9 cellular contexts compared by ENCODE assay signal in the genomic region with DNA sequence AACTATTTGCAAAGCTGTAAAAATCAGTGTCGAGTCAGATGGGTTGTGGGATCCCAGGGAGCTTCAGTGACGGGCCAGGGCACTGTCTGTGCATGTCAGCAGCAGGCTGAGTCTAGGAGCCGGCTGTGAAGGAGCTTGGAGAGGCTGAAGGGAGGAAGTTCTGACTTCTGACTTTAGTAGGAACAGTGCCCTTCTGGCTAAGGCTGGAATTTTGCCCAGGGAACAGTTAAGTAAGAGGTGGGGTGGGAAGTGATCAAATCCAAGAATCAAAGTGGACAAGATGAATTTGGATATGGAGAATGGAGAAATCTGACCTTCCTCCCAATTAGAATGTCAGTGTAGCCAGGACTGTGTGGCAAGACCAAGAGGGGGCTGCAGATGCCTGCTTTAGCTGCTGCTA.
A peak's percentile ranks its signal among the peaks of the same experiment; 100 is the strongest.
DNase-seq lines count a peak whose midpoint lies in the region; ATAC-seq, FAIRE-seq and TF ChIP-seq lines count a peak whose summit lies in the region.
"Had no signal": no experiment of that assay in that cellular context is flagged by ENCODE, and none has a peak within 500 bp of the region (broad histone marks: within the 10 kb centered on the region; RNA-seq: fewer than 3 reads in every experiment).

No MANE protein-coding gene starts in this region.

- DNase-seq in PC-3: peak; percentile 27
- peak; percentile 58 for DNase-seq in endothelial cell of umbilical vein (ENCODE audit: low read depth, low spot score)
- DNase-seq in lower lobe of right lung: peak; percentile 58
- DNase-seq in tibial nerve (ENCODE audit: low spot score in 2 of 2): peak; percentile 23 to 85
- DNase-seq in HuH-7 (ENCODE audit: low spot score): no peak
- no peak for DNase-seq in activated CD4-positive, alpha-beta T cell treated with anti-CD3 and anti-CD28 coated beads for 1 hour

- no peaks in the 10 kb centered on the region for H4K20me1 ChIP-seq in PC-3 (ENCODE audit: low read length)
- H4K20me1 ChIP-seq in endothelial cell of umbilical vein (replicated peaks; ENCODE audit: control insufficient read depth, extremely low read depth, insufficient read depth, low read length): no peaks in the 10 kb centered on the region

- H3K79me2 ChIP-seq in PC-3 (ENCODE audit: low read length): no peaks in the 10 kb centered on the region
- no peaks in the 10 kb centered on the region for H3K79me2 ChIP-seq in endothelial cell of umbilical vein (ENCODE audit: control insufficient read depth, insufficient read depth, low read length)

- H3K27ac ChIP-seq in PC-3 (ENCODE audit: low read length) (no peak overlapping the region), endothelial cell of umbilical vein (ENCODE audit: insufficient read depth, low read depth, low read length) (peak overlapping the region; percentile 19), lower lobe of right lung (peak overlapping the region; percentile 64), tibial nerve (peak overlapping the region in 3 of 4 donors; percentile 69 to 84 (median 83))
- H3K27ac ChIP-seq: neutrophil had no signal

- intact Hi-C loops in PC-3 (cut with micrococcal nuclease) (loop anchor here (2.0 to 5.0 kb wide), 3 partner anchors 76 to 299 kb away; a partner anchor contains a TSS), endothelial cell of umbilical vein (cut with micrococcal nuclease) (loop anchor here (2.0 to 10.0 kb wide), 4 partner anchors 228 to 606 kb away; a partner anchor contains a TSS), lower lobe of right lung (cut with DNase I) (no loop called here)

- FAIRE-seq in endothelial cell of umbilical vein (lab: Jason Lieb, UNC): peak; percentile 70

- TF ChIP-seq POLR2A in endothelial cell of umbilical vein (IDR thresholded peaks at IDR 0.05; ENCODE audit: low read depth, low read length): no peak
- no peak for TF ChIP-seq POLR2A in tibial nerve (IDR thresholded peaks at IDR 0.05)

- H3K9me2 ChIP-seq in PC-3 (replicated peaks; ENCODE audit: low read length): no peaks in the 10 kb centered on the region

- H3K36me3 ChIP-seq in PC-3 (ENCODE audit: low read depth, low read length) (no peaks in the 10 kb centered on the region), endothelial cell of umbilical vein (ENCODE audit: control insufficient read depth in 2 of 2, extremely low read depth in 1 of 2, insufficient read depth in 2 of 2, low read length in 2 of 2) (no peaks in the 10 kb centered on the region), lower lobe of right lung (no peaks in the 10 kb centered on the region), tibial nerve (no peaks in the 10 kb centered on the region)
- H3K36me3 ChIP-seq: neutrophil had no signal

- no peaks in the 10 kb centered on the region for H3K9me1 ChIP-seq in endothelial cell of umbilical vein (replicated peaks; ENCODE audit: control insufficient read depth, extremely low read depth, insufficient read depth, low read length)

- CTCF ChIA-PET in PC-3 (lab: Charles Lee) (interaction anchor here (0.6 kb wide), 1 partner anchor 937 kb away, joined by 3 read pairs; no protein-coding TSS in a partner anchor), endothelial cell of umbilical vein (lab: Charles Lee) (interaction anchor here (0.8 to 2.3 kb wide), 23 partner anchors 9 to 606 kb away, joined by 3 to 21 read pairs (median 5); a partner anchor contains a TSS)

- POLR2A ChIA-PET in PC-3 (lab: Charles Lee; ENCODE audit: unreplicated experiment): no interaction called here
- POLR2A ChIA-PET in endothelial cell of umbilical vein (lab: Charles Lee): no interaction called here

- H3K4me3 ChIP-seq in PC-3 (ENCODE audit: low read length): no peak overlapping the region
- no peak overlapping the region for H3K4me3 ChIP-seq in endothelial cell of umbilical vein (replicated peaks in 1 of 3; ENCODE audit: insufficient read depth in 1 of 3, low read depth in 1 of 3, low read length in 3 of 3)
- no peak overlapping the region for H3K4me3 ChIP-seq in lower lobe of right lung
- no peak overlapping the region for H3K4me3 ChIP-seq in tibial nerve

- H3K4me1 ChIP-seq in PC-3 (ENCODE audit: insufficient read depth, low read length) (peaks cover 63% of the 10 kb centered on the region), endothelial cell of umbilical vein (ENCODE audit: control insufficient read depth, extremely low read depth, insufficient read depth, low read length) (peaks cover 50% of the 10 kb centered on the region), lower lobe of right lung (peaks cover 39% of the 10 kb centered on the region), tibial nerve (peaks cover 0 to 41% (median 21%) of the 10 kb centered on the region in 4 donors)

- dilution Hi-C loops in endothelial cell of umbilical vein (cut with MboI; ENCODE audit: extremely low pct_ligation_motif_present, low sequenced_read_pairs): no loop called here

- H3K27me3 ChIP-seq in PC-3 (ENCODE audit: low read length) (no peaks in the 10 kb centered on the region), endothelial cell of umbilical vein (ENCODE audit: control insufficient read depth in 2 of 2, insufficient read depth in 2 of 2, low read length in 2 of 2) (no peaks in the 10 kb centered on the region), lower lobe of right lung (ENCODE audit: low read depth) (no peaks in the 10 kb centered on the region), tibial nerve (no peaks in the 10 kb centered on the region)
- H3K27me3 ChIP-seq: neutrophil had no signal

- ATAC-seq in PC-3: no peak
- peak; percentile 31 to 37 for ATAC-seq in lower lobe of right lung
- no peak for ATAC-seq in HG02852 (IDR thresholded peaks at IDR 0.05; ENCODE audit: unreplicated experiment)
- no peak for ATAC-seq in GM21526 (IDR thresholded peaks at IDR 0.05; ENCODE audit: low FRiP score, unreplicated experiment)

- no peaks in the 10 kb centered on the region for H3K9me3 ChIP-seq in PC-3 (ENCODE audit: low read length)
- no peaks in the 10 kb centered on the region for H3K9me3 ChIP-seq in endothelial cell of umbilical vein (replicated peaks; ENCODE audit: control insufficient read depth, insufficient read depth, low read length)
- H3K9me3 ChIP-seq in lower lobe of right lung: no peaks in the 10 kb centered on the region
- H3K9me3 ChIP-seq in tibial nerve: no peaks in the 10 kb centered on the region
- H3K9me3 ChIP-seq: neutrophil had no signal

- TF ChIP-seq EP300 in tibial nerve (IDR thresholded peaks at IDR 0.05): peak; percentile 22 to 53

- H3K4me2 ChIP-seq in PC-3 (ENCODE audit: low read length) (peak overlapping the region; percentile 72; the same call in 1 of the 2 replicates), endothelial cell of umbilical vein (ENCODE audit: insufficient read depth, low read length) (peak overlapping the region; percentile 3)

- no peaks in the 10 kb centered on the region for H3F3A ChIP-seq in PC-3 (ENCODE audit: low read length, unreplicated experiment)

- TF ChIP-seq CTCF in PC-3 (conservative IDR thresholded peaks at IDR 0.05; ENCODE audit: low read depth, low read length) (no peak), endothelial cell of umbilical vein (IDR thresholded peaks at IDR 0.05; ENCODE audit: extremely low read depth in 1 of 2, insufficient read depth in 1 of 2, low read depth in 1 of 2, low read length in 2 of 2) (no peak), lower lobe of right lung (IDR thresholded peaks at IDR 0.05) (no peak), tibial nerve (IDR thresholded peaks at IDR 0.05) (no peak)

- peak overlapping the region; percentile 86 for H2AFZ ChIP-seq in PC-3 (ENCODE audit: low read length)
- peak overlapping the region; percentile 6 for H2AFZ ChIP-seq in endothelial cell of umbilical vein (ENCODE audit: low read depth, low read length)

- H3K9ac ChIP-seq in PC-3 (ENCODE audit: low read length): no peak overlapping the region
- no peak overlapping the region for H3K9ac ChIP-seq in endothelial cell of umbilical vein (replicated peaks; ENCODE audit: extremely low read depth, insufficient read depth, low read length)

- BruUV-seq in PC-3 (replicated peaks; lab: Mats Ljungman, UMichigan) (no TSS peak), endothelial cell of umbilical vein (replicated peaks; lab: Mats Ljungman, UMichigan) (no TSS peak)

- 17 to 31% methylated on average over 3 of the region's 3 CpGs for WGBS in tibial nerve, 2 donors

TF ChIP-seq in endothelial cell of umbilical vein, 7 proteins besides CTCF, POLR2A, EP300 and RAD21:
- no peak for TF ChIP-seq EZH2 (IDR thresholded peaks at IDR 0.05; ENCODE audit: borderline replicate concordance, low read depth, low read length, severe bottlenecking)
- no peak for TF ChIP-seq POLR2AphosphoS5 (IDR thresholded peaks at IDR 0.05; ENCODE audit: insufficient read depth, low read depth, low read length)
- TF ChIP-seq, protein P1, sequence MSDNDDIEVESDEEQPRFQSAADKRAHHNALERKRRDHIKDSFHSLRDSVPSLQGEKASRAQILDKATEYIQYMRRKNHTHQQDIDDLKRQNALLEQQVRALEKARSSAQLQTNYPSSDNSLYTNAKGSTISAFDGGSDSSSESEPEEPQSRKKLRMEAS (IDR thresholded peaks at IDR 0.05; ENCODE audit: insufficient read depth, insufficient read length): no peak
- no peak for TF ChIP-seq MYC (IDR thresholded peaks at IDR 0.05; ENCODE audit: low read depth, low read length)
- no peak for TF ChIP-seq FOS (IDR thresholded peaks at IDR 0.05; ENCODE audit: borderline replicate concordance, insufficient read depth, low read length)
- TF ChIP-seq JUN (IDR thresholded peaks at IDR 0.05; ENCODE audit: borderline replicate concordance, insufficient read depth, insufficient read length, low read depth): no peak

Comparison
In these comparisons a context has a peak if more than half of its experiments do, and no peak if none do; other contexts are left out.
1. ATAC-seq: peak in lower lobe of right lung (2 of 2); none in PC-3 (single experiment), HG02852 (single experiment) and GM21526 (single experiment).
2. DNase-seq: peak in PC-3 (single experiment), endothelial cell of umbilical vein (single experiment), lower lobe of right lung (single experiment) and tibial nerve (2 of 2); none in HuH-7 (single experiment) and activated CD4-positive, alpha-beta T cell treated with anti-CD3 and anti-CD28 coated beads for 1 hour (single experiment).